Comparison of ENCODE assay signal across 1 cellular context in genomic region chr16:50802000-50802399, GRCh38.
TF ChIP-seq lines count a peak whose summit lies in the region.

No MANE protein-coding gene starts in this region.

TF ChIP-seq in GM12878, 131 proteins besides CTCF, POLR2A, EP300 and RAD21 (continued from another document):
- no peak for TF ChIP-seq E4F1 (IDR thresholded peaks at IDR 0.05; ENCODE audit: borderline replicate concordance, partially characterized antibody)
- no peak for TF ChIP-seq SREBF2 (IDR thresholded peaks at IDR 0.05; ENCODE audit: low read length)
- TF ChIP-seq ZBTB40 (IDR thresholded peaks at IDR 0.05; ENCODE audit: borderline replicate concordance), result no peak
- no peak for TF ChIP-seq IKZF1 (conservative IDR thresholded peaks at IDR 0.05)
- no peak for TF ChIP-seq NFXL1 (IDR thresholded peaks at IDR 0.05; ENCODE audit: borderline replicate concordance)
- no peak for TF ChIP-seq CREB1 (IDR thresholded peaks at IDR 0.05; ENCODE audit: low read depth)
